In genomic region chr6:143940011-143940597, GRCh38 we compare ENCODE assay signal across 8 cellular contexts.
DNase-seq lines count a peak whose midpoint lies in the region; ATAC-seq and TF ChIP-seq lines count a peak whose summit lies in the region.

No MANE protein-coding gene starts in this region.

- H3K4me2 ChIP-seq in DOHH2 (ENCODE audit: low read length) (no peak overlapping the region), OCI-LY1 (ENCODE audit: low read length) (no peak overlapping the region)

- H3K27me3 ChIP-seq in DOHH2 (ENCODE audit: control insufficient read depth, low read length) (no peaks in the 10 kb centered on the region), OCI-LY1 (ENCODE audit: insufficient read depth, low read length) (no peaks in the 10 kb centered on the region), right atrium auricular region (no peaks in the 10 kb centered on the region)

- no peak overlapping the region for H3K4me3 ChIP-seq in DOHH2 (ENCODE audit: low read length)
- H3K4me3 ChIP-seq in OCI-LY1 (ENCODE audit: low read depth, low read length, poor library complexity, severe bottlenecking): no peak overlapping the region
- H3K4me3 ChIP-seq in right atrium auricular region: no peak overlapping the region

- no peak overlapping the region for H2AFZ ChIP-seq in OCI-LY1 (ENCODE audit: low read length)

- no peak overlapping the region for H3K9ac ChIP-seq in OCI-LY1 (ENCODE audit: low read length)

- ATAC-seq in GM19452 (IDR thresholded peaks at IDR 0.05; ENCODE audit: unreplicated experiment): peak; percentile 98
- peak; percentile 96 for ATAC-seq in HG03442 (IDR thresholded peaks at IDR 0.05; ENCODE audit: unreplicated experiment)

- H3K9me2 ChIP-seq in DOHH2 (replicated peaks; ENCODE audit: control insufficient read depth, low read length): no peaks in the 10 kb centered on the region
- no peaks in the 10 kb centered on the region for H3K9me2 ChIP-seq in OCI-LY1 (ENCODE audit: low read depth, low read length)

- DNase-seq in activated T-helper 1 cell treated with Interleukin-2 at 50 U/mL for 16 hours (ENCODE audit: low read depth) (peak; percentile 10), right atrium auricular region (ENCODE audit: low spot score) (no peak), NCI-H446 (lab: John Stamatoyannopoulos, UW) (no peak)
- DNase-seq in stimulated activated CD4-positive, alpha-beta T cell treated with anti-CD3 and anti-CD28 coated beads, Interleukin-4, amount 100 ng/mL, for 4 hours: peak; percentile 29 to 50

- H3K36me3 ChIP-seq in DOHH2 (ENCODE audit: control insufficient read depth, low read length) (no peaks in the 10 kb centered on the region), OCI-LY1 (ENCODE audit: insufficient read depth, low read length) (no peaks in the 10 kb centered on the region), right atrium auricular region (no peaks in the 10 kb centered on the region)

- H3K27ac ChIP-seq in DOHH2 (ENCODE audit: low read depth, low read length): no peak overlapping the region
- no peak overlapping the region for H3K27ac ChIP-seq in OCI-LY1 (ENCODE audit: low read depth, low read length, poor library complexity, severe bottlenecking)
- no peak overlapping the region for H3K27ac ChIP-seq in right atrium auricular region

- no peaks in the 10 kb centered on the region for H3K4me1 ChIP-seq in DOHH2 (ENCODE audit: control insufficient read depth, low read length)
- peaks cover 10% of the 10 kb centered on the region for H3K4me1 ChIP-seq in OCI-LY1 (ENCODE audit: insufficient read depth, low read length, severe bottlenecking)
- H3K4me1 ChIP-seq in right atrium auricular region: no peaks in the 10 kb centered on the region

- no peaks in the 10 kb centered on the region for H3K79me2 ChIP-seq in DOHH2 (ENCODE audit: control insufficient read depth, low read length)
- H3K79me2 ChIP-seq in OCI-LY1 (ENCODE audit: insufficient read depth, low read length): no peaks in the 10 kb centered on the region

- H4K20me1 ChIP-seq in DOHH2 (ENCODE audit: control insufficient read depth, insufficient read depth, low read depth, low read length): no peaks in the 10 kb centered on the region
- H4K20me1 ChIP-seq in OCI-LY1 (ENCODE audit: insufficient read depth, low read length): no peaks in the 10 kb centered on the region

- H3K9me3 ChIP-seq in DOHH2 (ENCODE audit: control insufficient read depth, insufficient read depth, low read length) (no peaks in the 10 kb centered on the region), OCI-LY1 (ENCODE audit: low read length) (no peaks in the 10 kb centered on the region), right atrium auricular region (no peaks in the 10 kb centered on the region)

- TF ChIP-seq CTCF in DOHH2 (IDR thresholded peaks at IDR 0.05; ENCODE audit: low read depth, low read length, poor library complexity, severe bottlenecking): peak; percentile 80
- TF ChIP-seq CTCF in OCI-LY1 (IDR thresholded peaks at IDR 0.05; ENCODE audit: low read length): peak; percentile 93
- TF ChIP-seq CTCF in right atrium auricular region (IDR thresholded peaks at IDR 0.05): peak; percentile 21 to 64

- H3F3A ChIP-seq in DOHH2 (ENCODE audit: control insufficient read depth, insufficient read depth) (no peaks in the 10 kb centered on the region), OCI-LY1 (ENCODE audit: insufficient read depth, low read length) (no peaks in the 10 kb centered on the region)

Comparison
In these comparisons a context has a peak if more than half of its experiments do, and no peak if none do; other contexts are left out.
1. CTCF ChIP-seq: peak in every context shown above with its lines; median percentile 93 in OCI-LY1; 80 in DOHH2; 42 in right atrium auricular region.
2. DNase-seq: peak in activated T-helper 1 cell treated with Interleukin-2 at 50 U/mL for 16 hours (single experiment) and stimulated activated CD4-positive, alpha-beta T cell treated with anti-CD3 and anti-CD28 coated beads, Interleukin-4, amount 100 ng/mL, for 4 hours (2 of 2); none in right atrium auricular region (single experiment) and NCI-H446 (0 of 2).